Comparison of ENCODE assay signal across 8 cellular contexts in genomic region chr1:112763146-112763545, GRCh38. TPM values are rescaled to one million over a fixed set of nuclear protein-coding genes. Genes with fewer than 3 reads are reported as not detected.
A peak's percentile ranks its signal among the peaks of the same experiment; 100 is the strongest.
DNase-seq lines count a peak whose midpoint lies in the region; ATAC-seq and TF ChIP-seq lines count a peak whose summit lies in the region.
"Not testable (repeated sequence)": the region's sequence is repeated elsewhere in the genome, so short reads cannot be mapped to it uniquely, and the experiment has no call there.

No MANE protein-coding gene starts in this region.

- not testable (repeated sequence) for H3K9me3 ChIP-seq in smooth muscle cell (replicated peaks; ENCODE audit: low read depth)

- H3K27me3 ChIP-seq in smooth muscle cell (ENCODE audit: low read depth) = not testable (repeated sequence)

- not testable (repeated sequence) for BruUV-seq in MCF 10A (replicated peaks; lab: Mats Ljungman, UMichigan)

- intact Hi-C loops in MCF 10A (cut with micrococcal nuclease) = not testable (repeated sequence)

- not testable (repeated sequence) for H3F3A ChIP-seq in smooth muscle cell (ENCODE audit: low read depth)

- H3K4me3 Mint-ChIP-seq in HFFc6 (peak overlapping the region; percentile 3; the same call in 1 of the 2 replicates), MCF 10A (ENCODE audit: unreplicated experiment) (peak overlapping the region; percentile 41)
- H3K4me3 Mint-ChIP-seq in nephron = not testable (repeated sequence)

- peak overlapping the region; percentile 38 for H2AFZ ChIP-seq in smooth muscle cell (ENCODE audit: low read depth)

- H3K27me3 Mint-ChIP-seq in HFFc6 (ENCODE audit: insufficient read depth); MCF 10A (ENCODE audit: insufficient read depth, unreplicated experiment); nephron (ENCODE audit: low read depth): not testable (repeated sequence)

- not testable (repeated sequence) for H3K79me2 ChIP-seq in smooth muscle cell (ENCODE audit: low read depth)

- not testable (repeated sequence) for H3K36me3 Mint-ChIP-seq in HFFc6 (ENCODE audit: low read depth); MCF 10A (ENCODE audit: insufficient read depth, unreplicated experiment); nephron (ENCODE audit: low read depth)

- H3K4me3 ChIP-seq in smooth muscle cell = not testable (repeated sequence)

- TF ChIP-seq CTCF in HFFc6 (IDR thresholded peaks at IDR 0.05); RWPE1 (conservative IDR thresholded peaks at IDR 0.05; ENCODE audit: low read depth); MCF 10A (IDR thresholded peaks at IDR 0.05; ENCODE audit: unreplicated experiment); nephron (IDR thresholded peaks at IDR 0.05; ENCODE audit: unreplicated experiment in 3 of 3); smooth muscle cell (IDR thresholded peaks at IDR 0.05; ENCODE audit: borderline replicate concordance, insufficient read depth, poor library complexity, severe bottlenecking): not testable (repeated sequence)

- ATAC-seq in esophagus mucosa = peak; percentile 75

- H3K9ac ChIP-seq in smooth muscle cell (ENCODE audit: low read depth) = peak overlapping the region; percentile 31

- peak overlapping the region; percentile 28 for H3K4me2 ChIP-seq in smooth muscle cell

- H4K20me1 ChIP-seq in smooth muscle cell (ENCODE audit: low read depth) = not testable (repeated sequence)

- 49% methylated on average over 10 of the region's 10 CpGs for WGBS in smooth muscle cell (ENCODE audit: low lambda C conversion rate)

- POLR2A ChIA-PET in RWPE1 (lab: Yijun Ruan, JAX; ENCODE audit: low non-redundant PET) = not testable (repeated sequence)
- POLR2A ChIA-PET in MCF 10A (lab: Yijun Ruan, JAX) = interaction anchor here (0.7 to 2.3 kb wide), 8 partner anchors 12 to 310 kb away, joined by 3 to 17 read pairs (median 5); partner anchors contain the start of genes LRIG2 and PPM1J

- peak overlapping the region; percentile 43; the same call in 1 of the 2 replicates for H3K27ac Mint-ChIP-seq in HFFc6
- peak overlapping the region; percentile 82 for H3K27ac Mint-ChIP-seq in MCF 10A (ENCODE audit: low read depth, unreplicated experiment)
- peak overlapping the region; percentile 79 to 98 (median 79) for H3K27ac Mint-ChIP-seq in nephron

- DNase-seq in AG20443 (ENCODE audit: low spot score) = peak; percentile 21
- DNase-seq in HFFc6; smooth muscle cell (lab: John Stamatoyannopoulos, UW; ENCODE audit: unreplicated experiment): not testable (repeated sequence)
- peak; percentile 79 for DNase-seq in RWPE1 (ENCODE audit: low spot score)
- peak; percentile 56 for DNase-seq in MCF 10A (ENCODE audit: unreplicated experiment)
- DNase-seq in kidney tubule cell (ENCODE audit: low spot score) = peak; percentile 14

- CTCF ChIA-PET in RWPE1 (lab: Yijun Ruan, JAX) = interaction anchor here (0.5 to 1.9 kb wide), 6 partner anchors 11 to 1106 kb away, joined by 3 to 10 read pairs (median 3); partner anchors contain the start of gene PPM1J
- CTCF ChIA-PET in MCF 10A (lab: Yijun Ruan, JAX) = interaction anchor here (0.6 to 5.6 kb wide), 10 partner anchors 9 to 279 kb away, joined by 3 to 44 read pairs (median 4); partner anchors contain the start of gene PPM1J

- peaks cover 14% of the 10 kb centered on the region for H3K4me1 ChIP-seq in smooth muscle cell (ENCODE audit: low read depth)

- not testable (repeated sequence) for H3K9me3 Mint-ChIP-seq in HFFc6; MCF 10A (ENCODE audit: unreplicated experiment); nephron

- H3K27ac ChIP-seq in RWPE1 = peak overlapping the region; percentile 43
- peak overlapping the region; percentile 87 for H3K27ac ChIP-seq in smooth muscle cell (ENCODE audit: low read depth)

- not testable (repeated sequence) for H3K36me3 ChIP-seq in smooth muscle cell (ENCODE audit: low read depth)

- H3K4me1 Mint-ChIP-seq in HFFc6 (ENCODE audit: low read depth) = peaks cover 23% of the 10 kb centered on the region
- peaks cover 32% of the 10 kb centered on the region for H3K4me1 Mint-ChIP-seq in MCF 10A (ENCODE audit: insufficient read depth, unreplicated experiment)
- peaks cover 28% of the 10 kb centered on the region for H3K4me1 Mint-ChIP-seq in nephron

RNA-seq across cellular contexts. Expression of gene PPM1J, which starts 48.0 kb away (rescaled TPM):
- 1 to 10 TPM; 1.1 to 1.7 (median 1.4) TPM for total RNA-seq in HFFc6 (2021; fragmentation: NEBNext Ultra II Directional; extraction: Animal tissue kit (Norgen Biotek cat#: 25700))
- total RNA-seq in MCF 10A (2022) (0.88 and 1.5 TPM in 2 replicates), esophagus mucosa (2.1 TPM), smooth muscle cell (0.40 and 1.2 TPM in 2 replicates)
- 4.7 and 5.2 TPM in 2 replicates for polyA plus RNA-seq in smooth muscle cell

RNA-seq across cellular contexts. Expression of gene RHOC, which starts 56.2 kb away (rescaled TPM):
- total RNA-seq in HFFc6 (2021; fragmentation: NEBNext Ultra II Directional; extraction: Animal tissue kit (Norgen Biotek cat#: 25700)) = 100 to 1,000 TPM; 579 to 610 (median 596) TPM
- 253 and 294 TPM in 2 replicates for total RNA-seq in MCF 10A (2022)
- 69.5 TPM for total RNA-seq in esophagus mucosa
- total RNA-seq in smooth muscle cell = 270 and 303 TPM in 2 replicates
- polyA plus RNA-seq in smooth muscle cell = 518 and 596 TPM in 2 replicates
